In genomic region chr5:77454123-77454522, GRCh38 we compare ENCODE assay signal across 22 cellular contexts. TPM values are rescaled to one million over a fixed set of nuclear protein-coding genes. Genes with fewer than 3 reads are reported as not detected.
DNase-seq lines count a peak whose midpoint lies in the region; ATAC-seq, FAIRE-seq and TF ChIP-seq lines count a peak whose summit lies in the region.
"Had no signal": no experiment of that assay in that cellular context is flagged by ENCODE, and none has a peak within 500 bp of the region (broad histone marks: within the 10 kb centered on the region; RNA-seq: fewer than 3 reads in every experiment).

No MANE protein-coding gene starts in this region.

- no peak overlapping the region for H4K5ac ChIP-seq in mesendoderm (ENCODE audit: low read length)

- no peak overlapping the region for H2BK5ac ChIP-seq in mesendoderm (ENCODE audit: low read length)

- H3K4ac ChIP-seq in mesendoderm (ENCODE audit: low read depth, low read length) = no peak overlapping the region

- no peak for TF ChIP-seq EP300 in K562 (IDR thresholded peaks at IDR 0.05; ENCODE audit: low read length)

- no peak overlapping the region for H3K23ac ChIP-seq in mesendoderm (ENCODE audit: low read length)

- H2BK15ac ChIP-seq in mesendoderm (replicated peaks; ENCODE audit: low read depth) = no peak overlapping the region

- no peaks in the 10 kb centered on the region for H3K79me2 ChIP-seq in K562 (ENCODE audit: control insufficient read depth, insufficient read depth, low read length)
- no peaks in the 10 kb centered on the region for H3K79me2 ChIP-seq in mesendoderm (ENCODE audit: control insufficient read depth, insufficient read depth, low read length)

- no peak for TF ChIP-seq POLR2A in K562 (conservative IDR thresholded peaks at IDR 0.05)

- H2AFZ ChIP-seq in K562 (ENCODE audit: low read depth, low read length) = no peak overlapping the region
- H2AFZ ChIP-seq: GM23248 had no signal

- H3K56ac ChIP-seq in mesendoderm (ENCODE audit: low read length) = no peak overlapping the region

- TF ChIP-seq CTCF in HEK293 (tag by site-specific recombination; IDR thresholded peaks at IDR 0.05) (no peak), K562 (IDR thresholded peaks at IDR 0.05 in 2 of 3, conservative IDR thresholded peaks at IDR 0.05 in 1 of 3; ENCODE audit: insufficient read depth in 2 of 3, low read depth in 1 of 3, low read length in 3 of 3) (no peak), GM13977 (IDR thresholded peaks at IDR 0.05; ENCODE audit: extremely low read depth, insufficient read depth, missing control alignments) (no peak)

- H3K27me3 ChIP-seq in K562 (ENCODE audit: control insufficient read depth in 2 of 2, insufficient read depth in 2 of 2, low read length in 2 of 2) = no peaks in the 10 kb centered on the region
- no peaks in the 10 kb centered on the region for H3K27me3 ChIP-seq in mesendoderm (ENCODE audit: insufficient read depth, low read length, poor library complexity)
- H3K27me3 ChIP-seq: BLaER1 had no signal

- H3K18ac ChIP-seq in mesendoderm (ENCODE audit: low read length) = no peak overlapping the region

- no peaks in the 10 kb centered on the region for H3K9me3 ChIP-seq in HEK293 (ENCODE audit: control insufficient read depth, insufficient read depth, low read depth, low read length)
- no peaks in the 10 kb centered on the region for H3K9me3 ChIP-seq in K562 (replicated peaks; ENCODE audit: control insufficient read depth, insufficient read depth, low read depth, low read length)
- H3K9me3 ChIP-seq: BLaER1, Caco-2 had no signal

- WGBS in K562 (ENCODE audit: insufficient coverage, low coverage, missing lambda C conversion rate) = 17% methylated on average over 3 of the region's 3 CpGs
- WGBS in mesendoderm (ENCODE audit: extremely low coverage, insufficient coverage, low lambda C conversion rate) = no CpG with 5 or more reads among the region's 3 CpGs

- POLR2A ChIA-PET in HEK293 (lab: Yijun Ruan, JAX) = no interaction called here
- POLR2A ChIA-PET in K562 (lab: Yijun Ruan, JAX) = no interaction called here

- no peaks in the 10 kb centered on the region for H4K20me1 ChIP-seq in K562 (replicated peaks; ENCODE audit: control insufficient read depth, insufficient read depth, low read length)
- H4K20me1 ChIP-seq: BLaER1 had no signal

- in situ Hi-C loops in K562 (cut with MboI) (no loop called here), GM13977 (cut with MboI; ENCODE audit: low pct_unique_long_range_greater_than_20kb, low sequenced_read_pairs, unreplicated experiment) (no loop called here)

- no peak overlapping the region for H2AK5ac ChIP-seq in mesendoderm (ENCODE audit: low read length)

- H3K4me3 ChIP-seq in HEK293 (ENCODE audit: low read depth, low read length) = no peak overlapping the region
- no peak overlapping the region for H3K4me3 ChIP-seq in K562
- H3K4me3 ChIP-seq in mesendoderm (ENCODE audit: low read length) = no peak overlapping the region
- H3K4me3 ChIP-seq: BLaER1, GM23248 had no signal

- H3K27ac ChIP-seq in HEK293 (ENCODE audit: extremely low read depth, low read depth, low read length) (no peak overlapping the region), K562 (ENCODE audit: extremely low read depth, low read depth, low read length) (no peak overlapping the region; the same call in 2 of the 3 replicates), mesendoderm (ENCODE audit: low read depth, low read length) (no peak overlapping the region)
- H3K27ac ChIP-seq: 22Rv1, BLaER1, C4-2B, GM23248 had no signal

- peak; percentile 74 for FAIRE-seq in K562 (lab: Jason Lieb, UNC)
- FAIRE-seq: A204.1, G401.6, GM12892, GM18507, H1 had no signal

- H3K36me3 ChIP-seq in HEK293 (ENCODE audit: control insufficient read depth in 2 of 2, insufficient read depth in 1 of 2, low read length in 2 of 2) = peaks cover 0 to 18% of the 10 kb centered on the region in 2 experiments; a peak in 2 of 3 replicates
- H3K36me3 ChIP-seq in K562 (ENCODE audit: control insufficient read depth, insufficient read depth, low read length) = peaks cover 18% of the 10 kb centered on the region
- peaks cover 3% of the 10 kb centered on the region for H3K36me3 ChIP-seq in mesendoderm (ENCODE audit: control insufficient read depth, insufficient read depth, low read length)

- intact Hi-C loops in K562 (cut with micrococcal nuclease) = no loop called here

- H3K9ac ChIP-seq in K562 (ENCODE audit: insufficient read depth in 1 of 2, low read depth in 2 of 2, low read length in 2 of 2) (no peak overlapping the region), mesendoderm (ENCODE audit: low read length) (no peak overlapping the region)
- H3K9ac ChIP-seq: BLaER1, GM23248 had no signal

- no peaks in the 10 kb centered on the region for H3K79me1 ChIP-seq in mesendoderm (ENCODE audit: low read length)

- DNase-seq in K562 (ENCODE audit: extremely low read depth in 1 of 4, low spot score in 3 of 4) (peak in 2 of 4 experiments; percentile 18 to 49), mesendoderm (peak; percentile 3), GM13977 (ENCODE audit: low spot score) (no peak)
- DNase-seq: Caco-2; CD4-positive, CD25-positive, alpha-beta regulatory T cell; CD8-positive, alpha-beta T cell; DMS153; DND-41; GM23248; H7; HCEC 1CT had no signal

- CTCF ChIA-PET in HEK293 (lab: Yijun Ruan, JAX) (no interaction called here), K562 (lab: Yijun Ruan, JAX; ENCODE audit: low intra/inter-chr PET ratio) (no interaction called here)

- H3K4me1 ChIP-seq in HEK293 (ENCODE audit: control insufficient read depth, insufficient read depth, low read length) = no peaks in the 10 kb centered on the region
- H3K4me1 ChIP-seq in K562 (replicated peaks in 1 of 2; ENCODE audit: control insufficient read depth in 2 of 2, insufficient read depth in 2 of 2, low read length in 2 of 2) = peaks cover 5 to 18% of the 10 kb centered on the region in 2 experiments
- H3K4me1 ChIP-seq in mesendoderm (ENCODE audit: control insufficient read depth, low read depth, low read length) = no peaks in the 10 kb centered on the region
- H3K4me1 ChIP-seq: BLaER1, Caco-2 had no signal

- no peaks in the 10 kb centered on the region for H3K9me1 ChIP-seq in K562 (ENCODE audit: control insufficient read depth, insufficient read depth, low read length)

- no peak overlapping the region for H2BK120ac ChIP-seq in mesendoderm (ENCODE audit: low read depth, low read length)

- no peak overlapping the region for H3K4me2 ChIP-seq in K562 (ENCODE audit: insufficient read depth, low read length)
- H3K4me2 ChIP-seq in mesendoderm (ENCODE audit: low read length) = no peak overlapping the region
- H3K4me2 ChIP-seq: BLaER1 had no signal

- no peak overlapping the region for H4K8ac ChIP-seq in mesendoderm (ENCODE audit: low read depth, low read length)

- TF ChIP-seq RAD21 in K562 (CRISPR knock-in tag; conservative IDR thresholded peaks at IDR 0.05 in 1 of 2, IDR thresholded peaks at IDR 0.05 in 1 of 2) = no peak

- BruUV-seq in K562 (replicated peaks; lab: Mats Ljungman, UMichigan) = no TSS peak

- ATAC-seq in K562 = peak; percentile 74
- no peak for ATAC-seq in GM21381 (IDR thresholded peaks at IDR 0.05; ENCODE audit: unreplicated experiment)
- no peak for ATAC-seq in HG03439 (IDR thresholded peaks at IDR 0.05; ENCODE audit: unreplicated experiment)
- ATAC-seq: CD8-positive, alpha-beta T cell had no signal

TF ChIP-seq in HEK293, 187 proteins besides CTCF, POLR2A, EP300 and RAD21:
- TF ChIP-seq ZNF350 (tag by site-specific recombination; IDR thresholded peaks at IDR 0.05) = peak; percentile 89
- TF ChIP-seq ZNF138 (tag by site-specific recombination; IDR thresholded peaks at IDR 0.05; ENCODE audit: borderline replicate concordance) = no peak
- TF ChIP-seq ZBTB20 (tag by site-specific recombination; IDR thresholded peaks at IDR 0.05) = no peak
- TF ChIP-seq ZNF501 (tag by site-specific recombination; IDR thresholded peaks at IDR 0.05) = no peak

TF ChIP-seq in K562, 482 proteins besides CTCF, POLR2A, EP300 and RAD21 (continues in another document):
- TF ChIP-seq E2F3 (CRISPR knock-in tag; IDR thresholded peaks at IDR 0.05) (no peak), HMBOX1 (IDR thresholded peaks at IDR 0.05) (peak; percentile 65; the same call in 1 of the 2 replicates), ZFP36 (IDR thresholded peaks at IDR 0.05; ENCODE audit: low read depth, low read length, partially characterized antibody) (no peak)

RNA-seq across cellular contexts. Expression of gene WDR41, which starts 38.0 kb away (rescaled TPM):
- 23.2 and 59.0 TPM in 2 replicates for total RNA-seq in K562 (2011; cell fraction: chromatin; rRNA removed; ENCODE audit: low replicate concordance)
- total RNA-seq in K562 (2011; cell fraction: nucleolus; rRNA removed) = 14.2 and 15.0 TPM in 2 replicates
- 30.9 and 43.3 TPM in 2 replicates for total RNA-seq in K562 (2011; cell fraction: nucleoplasm; rRNA removed)
- total RNA-seq in K562 (2014; rRNA removed) (33.6 and 36.0 TPM in 2 replicates), K562 (2014; rRNA removed; fragmentation: Illumina TruSeq; extraction: Trizol) (56.5 and 60.4 TPM in 2 replicates), K562 (2015; rRNA removed; fragmentation: Illumina TruSeq; extraction: Trizol) (46.1 and 48.0 TPM in 2 replicates), K562 (2021) (43.0 and 45.3 TPM in 2 replicates)
- polyA plus RNA-seq in K562 (2011; rRNA removed) (48.7 and 60.2 TPM in 2 replicates), K562 (2014; fragmentation: Illumina TruSeq; extraction: Trizol) (51.9 and 55.5 TPM in 2 replicates), K562 (2014; fragmentation: Nextera tagmentation; extraction: Ambion mirVana) (10 to 100 TPM; 66.2 to 67.2 TPM), K562 (2014; rRNA removed) (44.7 and 47.6 TPM in 2 replicates)
- 16.6 and 25.3 TPM in 2 replicates for polyA plus RNA-seq in K562 (2011; cell fraction: cytosol; rRNA removed)
- 29.1 and 44.4 TPM in 2 replicates for polyA plus RNA-seq in K562 (2011; cell fraction: nucleus; rRNA removed)
- polyA plus RNA-seq in K562 (2012) = 53.2 and 64.8 TPM in 2 replicates
- polyA minus RNA-seq in K562 (2011; rRNA and poly(A)+ RNA removed) = 89.9 and 93.7 TPM in 2 replicates
- polyA minus RNA-seq in K562 (2011; cell fraction: cytosol; rRNA and poly(A)+ RNA removed) = 31.4 and 36.0 TPM in 2 replicates
- 26.7 and 45.7 TPM in 2 replicates for polyA minus RNA-seq in K562 (2011; cell fraction: nucleus; rRNA and poly(A)+ RNA removed)
- 29.0 TPM for polyA plus RNA-seq in mesendoderm (2013, experiment 1 of 2)
- polyA plus RNA-seq in mesendoderm (2013, experiment 2 of 2) = 28.6 TPM
